Comparison of ENCODE assay signal across 7 cellular contexts in the genomic region with DNA sequence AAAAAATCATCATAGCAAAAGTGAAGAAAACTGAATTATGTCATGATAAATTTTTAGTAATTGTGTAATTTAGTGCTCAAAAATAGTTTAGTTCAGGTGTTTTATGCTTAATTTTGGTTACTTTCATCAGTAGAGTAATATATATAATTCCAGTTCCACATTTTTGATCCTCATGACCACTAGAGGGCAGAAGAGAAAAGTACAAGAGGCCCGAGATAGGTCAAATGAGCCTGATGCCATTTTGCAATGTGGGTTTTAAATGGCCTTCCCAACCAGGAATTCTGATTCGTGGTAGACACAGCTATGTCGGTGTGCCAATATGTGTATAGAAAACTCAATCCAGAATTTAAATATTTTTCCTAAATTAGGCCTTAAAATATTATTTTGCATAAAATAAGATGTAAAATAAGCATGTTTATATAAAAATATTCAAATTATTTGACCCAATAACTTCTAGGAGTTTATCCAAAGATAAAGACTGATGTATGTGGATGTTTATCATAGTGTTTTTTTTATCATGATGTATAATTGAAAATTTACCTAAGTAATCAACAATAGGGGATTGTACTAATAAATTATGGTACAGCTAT.
DNase-seq lines count a peak whose midpoint lies in the region; ATAC-seq, FAIRE-seq and TF ChIP-seq lines count a peak whose summit lies in the region.

No MANE protein-coding gene starts in this region.

- TF ChIP-seq EP300 in K562 (IDR thresholded peaks at IDR 0.05; ENCODE audit: low read length) = no peak

- H3K27ac Mint-ChIP-seq in immature natural killer cell = no peak overlapping the region

- POLR2A ChIA-PET in K562 (lab: Yijun Ruan, JAX) = no interaction called here

- no peaks in the 10 kb centered on the region for H3K36me3 Mint-ChIP-seq in immature natural killer cell

- no peak overlapping the region for H3K4me3 ChIP-seq in K562

- no peaks in the 10 kb centered on the region for H3K27me3 ChIP-seq in K562 (ENCODE audit: control insufficient read depth in 2 of 2, insufficient read depth in 2 of 2, low read length in 2 of 2)

- no peaks in the 10 kb centered on the region for H3K9me1 ChIP-seq in K562 (ENCODE audit: control insufficient read depth, insufficient read depth, low read length)

- no peak overlapping the region for H2AFZ ChIP-seq in K562 (ENCODE audit: low read depth, low read length)

- intact Hi-C loops in K562 (cut with micrococcal nuclease) = loop anchor here (1.0 to 5.0 kb wide), 4 partner anchors 165 to 356 kb away; no protein-coding TSS in a partner anchor

- no peak overlapping the region for H3K4me2 ChIP-seq in K562 (ENCODE audit: insufficient read depth, low read length)

- DNase-seq in EH (ENCODE audit: low read depth) = peak; percentile 66
- DNase-seq in NCI-H526 treated with DMSO at 0.1 percent for 48 hours (lab: John Stamatoyannopoulos, UW) = peak; percentile 46
- DNase-seq in K562 (ENCODE audit: extremely low read depth in 1 of 4, low spot score in 3 of 4) = peak; percentile 59 to 79 (median 61)
- peak; percentile 30 to 56 (median 51) for DNase-seq in immature natural killer cell
- peak; percentile 50 for DNase-seq in stromal cell of bone marrow (ENCODE audit: low read depth)
- no peak for DNase-seq in activated naive CD4-positive, alpha-beta T cell treated with anti-CD3 and anti-CD28 coated beads, Interleukin-2, amount 50 U/mL, for 16 hours

- in situ Hi-C loops in K562 (cut with MboI) = no loop called here

- H3K9ac ChIP-seq in K562 (ENCODE audit: insufficient read depth in 1 of 2, low read depth in 2 of 2, low read length in 2 of 2) = no peak overlapping the region

- BruUV-seq in K562 (replicated peaks; lab: Mats Ljungman, UMichigan) = no TSS peak

- H3K27ac ChIP-seq in K562 (ENCODE audit: extremely low read depth, low read depth, low read length) = no peak overlapping the region

- no peak overlapping the region for H3K4me3 Mint-ChIP-seq in immature natural killer cell

- H3K27me3 Mint-ChIP-seq in immature natural killer cell (ENCODE audit: low read depth in 3 of 3) = peaks cover 2 to 5% (median 3%) of the 10 kb centered on the region in 3 donors

- CTCF ChIA-PET in K562 (lab: Yijun Ruan, JAX; ENCODE audit: low intra/inter-chr PET ratio) = interaction anchor here (0.9 to 2.9 kb wide), 4 partner anchors 9 to 355 kb away, joined by 3 to 28 read pairs (median 10); no protein-coding TSS in a partner anchor

- no peaks in the 10 kb centered on the region; a peak in 1 of 5 replicates for H3K4me1 ChIP-seq in K562 (replicated peaks in 1 of 2; ENCODE audit: control insufficient read depth in 2 of 2, insufficient read depth in 2 of 2, low read length in 2 of 2)

- no peak for TF ChIP-seq POLR2A in K562 (conservative IDR thresholded peaks at IDR 0.05)

- FAIRE-seq in K562 (lab: Jason Lieb, UNC) = peak; percentile 83

- 2% methylated on average over 3 of the region's 3 CpGs for WGBS in K562 (ENCODE audit: insufficient coverage, low coverage, missing lambda C conversion rate)

- peak; percentile 68 to 87 (median 69) for TF ChIP-seq CTCF in K562 (IDR thresholded peaks at IDR 0.05 in 2 of 3, conservative IDR thresholded peaks at IDR 0.05 in 1 of 3; ENCODE audit: insufficient read depth in 2 of 3, low read depth in 1 of 3, low read length in 3 of 3)

- H3K36me3 ChIP-seq in K562 (ENCODE audit: control insufficient read depth, insufficient read depth, low read length) = no peaks in the 10 kb centered on the region

- no peaks in the 10 kb centered on the region for H3K4me1 Mint-ChIP-seq in immature natural killer cell

- no peaks in the 10 kb centered on the region; the same call in 1 of the 2 replicates for H3K9me3 ChIP-seq in K562 (replicated peaks; ENCODE audit: control insufficient read depth, insufficient read depth, low read depth, low read length)

- H3K79me2 ChIP-seq in K562 (ENCODE audit: control insufficient read depth, insufficient read depth, low read length) = no peaks in the 10 kb centered on the region

- ATAC-seq in HG02981 (IDR thresholded peaks at IDR 0.05; ENCODE audit: unreplicated experiment) (peak; percentile 51), K562 (peak; percentile 81)

- TF ChIP-seq RAD21 in K562 (CRISPR knock-in tag; conservative IDR thresholded peaks at IDR 0.05 in 1 of 2, IDR thresholded peaks at IDR 0.05 in 1 of 2) = peak; percentile 93 to 96

- H3K9me3 Mint-ChIP-seq in immature natural killer cell = no peaks in the 10 kb centered on the region

- no peaks in the 10 kb centered on the region for H4K20me1 ChIP-seq in K562 (replicated peaks; ENCODE audit: control insufficient read depth, insufficient read depth, low read length)

TF ChIP-seq in K562, 482 proteins besides CTCF, POLR2A, EP300 and RAD21 (continues in another document):
- TF ChIP-seq ZNF696 (CRISPR knock-in tag; conservative IDR thresholded peaks at IDR 0.05) = no peak
- no peak for TF ChIP-seq ZSCAN29 (IDR thresholded peaks at IDR 0.05)
- no peak for TF ChIP-seq KHSRP (IDR thresholded peaks at IDR 0.05)
- 0 out of 2 replicates have a peak, but pooled peaks have one; percentile 42 for TF ChIP-seq ZNF444 (CRISPR knock-in tag; IDR thresholded peaks at IDR 0.05)
- TF ChIP-seq, protein P1, sequence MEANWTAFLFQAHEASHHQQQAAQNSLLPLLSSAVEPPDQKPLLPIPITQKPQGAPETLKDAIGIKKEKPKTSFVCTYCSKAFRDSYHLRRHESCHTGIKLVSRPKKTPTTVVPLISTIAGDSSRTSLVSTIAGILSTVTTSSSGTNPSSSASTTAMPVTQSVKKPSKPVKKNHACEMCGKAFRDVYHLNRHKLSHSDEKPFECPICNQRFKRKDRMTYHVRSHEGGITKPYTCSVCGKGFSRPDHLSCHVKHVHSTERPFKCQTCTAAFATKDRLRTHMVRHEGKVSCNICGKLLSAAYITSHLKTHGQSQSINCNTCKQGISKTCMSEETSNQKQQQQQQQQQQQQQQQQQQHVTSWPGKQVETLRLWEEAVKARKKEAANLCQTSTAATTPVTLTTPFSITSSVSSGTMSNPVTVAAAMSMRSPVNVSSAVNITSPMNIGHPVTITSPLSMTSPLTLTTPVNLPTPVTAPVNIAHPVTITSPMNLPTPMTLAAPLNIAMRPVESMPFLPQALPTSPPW (CRISPR knock-in tag; IDR thresholded peaks at IDR 0.05) = peak; percentile 38; the same call in 1 of the 2 replicates
- TF ChIP-seq GABPA (tag; conservative IDR thresholded peaks at IDR 0.05; ENCODE audit: low read depth) = 0 out of 2 replicates have a peak, but pooled peaks have one; percentile 17
- 0 out of 2 replicates have a peak, but pooled peaks have one; percentile 3 for TF ChIP-seq KLF16 (IDR thresholded peaks at IDR 0.05)
- no peak for TF ChIP-seq NFATC3 (IDR thresholded peaks at IDR 0.05)
- no peak for TF ChIP-seq RB1 (IDR thresholded peaks at IDR 0.05; ENCODE audit: low read depth)
- TF ChIP-seq, protein P2, sequence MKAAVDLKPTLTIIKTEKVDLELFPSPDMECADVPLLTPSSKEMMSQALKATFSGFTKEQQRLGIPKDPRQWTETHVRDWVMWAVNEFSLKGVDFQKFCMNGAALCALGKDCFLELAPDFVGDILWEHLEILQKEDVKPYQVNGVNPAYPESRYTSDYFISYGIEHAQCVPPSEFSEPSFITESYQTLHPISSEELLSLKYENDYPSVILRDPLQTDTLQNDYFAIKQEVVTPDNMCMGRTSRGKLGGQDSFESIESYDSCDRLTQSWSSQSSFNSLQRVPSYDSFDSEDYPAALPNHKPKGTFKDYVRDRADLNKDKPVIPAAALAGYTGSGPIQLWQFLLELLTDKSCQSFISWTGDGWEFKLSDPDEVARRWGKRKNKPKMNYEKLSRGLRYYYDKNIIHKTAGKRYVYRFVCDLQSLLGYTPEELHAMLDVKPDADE (conservative IDR thresholded peaks at IDR 0.05; ENCODE audit: control insufficient read depth, low read depth, low read length) = no peak
- peak in 1 of 3 experiments; percentile 80 for TF ChIP-seq YY1 (IDR thresholded peaks at IDR 0.05; ENCODE audit: borderline replicate concordance in 1 of 3, control insufficient read depth in 1 of 3, extremely low read depth in 1 of 3, insufficient read depth in 3 of 3, insufficient read length in 1 of 3, insufficient replicate concordance in 2 of 3, low read depth in 1 of 3, low read length in 2 of 3)
- 0 out of 2 replicates have a peak, but pooled peaks have one; percentile 43 for TF ChIP-seq SMC3 (conservative IDR thresholded peaks at IDR 0.05; ENCODE audit: insufficient read depth, low read depth, low read length)
- no peak for TF ChIP-seq CEBPG (CRISPR knock-in tag; IDR thresholded peaks at IDR 0.05)
- peak; percentile 34 to 63; a peak in 3 of 4 replicates for TF ChIP-seq CEBPG (tag; conservative IDR thresholded peaks at IDR 0.05 in 1 of 2, IDR thresholded peaks at IDR 0.05 in 1 of 2)
- TF ChIP-seq, protein P3, sequence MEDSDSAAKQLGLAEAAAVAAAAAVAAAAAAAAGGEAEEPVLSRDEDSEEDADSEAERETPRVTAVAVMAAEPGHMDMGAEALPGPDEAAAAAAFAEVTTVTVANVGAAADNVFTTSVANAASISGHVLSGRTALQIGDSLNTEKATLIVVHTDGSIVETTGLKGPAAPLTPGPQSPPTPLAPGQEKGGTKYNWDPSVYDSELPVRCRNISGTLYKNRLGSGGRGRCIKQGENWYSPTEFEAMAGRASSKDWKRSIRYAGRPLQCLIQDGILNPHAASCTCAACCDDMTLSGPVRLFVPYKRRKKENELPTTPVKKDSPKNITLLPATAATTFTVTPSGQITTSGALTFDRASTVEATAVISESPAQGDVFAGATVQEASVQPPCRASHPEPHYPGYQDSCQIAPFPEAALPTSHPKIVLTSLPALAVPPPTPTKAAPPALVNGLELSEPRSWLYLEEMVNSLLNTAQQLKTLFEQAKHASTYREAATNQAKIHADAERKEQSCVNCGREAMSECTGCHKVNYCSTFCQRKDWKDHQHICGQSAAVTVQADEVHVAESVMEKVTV (CRISPR knock-in tag; IDR thresholded peaks at IDR 0.05) = peak; percentile 92
- peak; percentile 61; the same call in 1 of the 2 replicates for TF ChIP-seq SPI1 (IDR thresholded peaks at IDR 0.05; ENCODE audit: borderline replicate concordance, low read depth, low read length)
- TF ChIP-seq, protein P4, sequence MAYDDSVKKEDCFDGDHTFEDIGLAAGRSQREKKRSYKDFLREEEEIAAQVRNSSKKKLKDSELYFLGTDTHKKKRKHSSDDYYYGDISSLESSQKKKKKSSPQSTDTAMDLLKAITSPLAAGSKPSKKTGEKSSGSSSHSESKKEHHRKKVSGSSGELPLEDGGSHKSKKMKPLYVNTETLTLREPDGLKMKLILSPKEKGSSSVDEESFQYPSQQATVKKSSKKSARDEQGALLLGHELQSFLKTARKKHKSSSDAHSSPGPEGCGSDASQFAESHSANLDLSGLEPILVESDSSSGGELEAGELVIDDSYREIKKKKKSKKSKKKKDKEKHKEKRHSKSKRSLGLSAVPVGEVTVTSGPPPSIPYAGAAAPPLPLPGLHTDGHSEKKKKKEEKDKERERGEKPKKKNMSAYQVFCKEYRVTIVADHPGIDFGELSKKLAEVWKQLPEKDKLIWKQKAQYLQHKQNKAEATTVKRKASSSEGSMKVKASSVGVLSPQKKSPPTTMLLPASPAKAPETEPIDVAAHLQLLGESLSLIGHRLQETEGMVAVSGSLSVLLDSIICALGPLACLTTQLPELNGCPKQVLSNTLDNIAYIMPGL (CRISPR knock-in tag; IDR thresholded peaks at IDR 0.05) = no peak
